Comparison of ENCODE assay signal across 13 cellular contexts in the genomic region with DNA sequence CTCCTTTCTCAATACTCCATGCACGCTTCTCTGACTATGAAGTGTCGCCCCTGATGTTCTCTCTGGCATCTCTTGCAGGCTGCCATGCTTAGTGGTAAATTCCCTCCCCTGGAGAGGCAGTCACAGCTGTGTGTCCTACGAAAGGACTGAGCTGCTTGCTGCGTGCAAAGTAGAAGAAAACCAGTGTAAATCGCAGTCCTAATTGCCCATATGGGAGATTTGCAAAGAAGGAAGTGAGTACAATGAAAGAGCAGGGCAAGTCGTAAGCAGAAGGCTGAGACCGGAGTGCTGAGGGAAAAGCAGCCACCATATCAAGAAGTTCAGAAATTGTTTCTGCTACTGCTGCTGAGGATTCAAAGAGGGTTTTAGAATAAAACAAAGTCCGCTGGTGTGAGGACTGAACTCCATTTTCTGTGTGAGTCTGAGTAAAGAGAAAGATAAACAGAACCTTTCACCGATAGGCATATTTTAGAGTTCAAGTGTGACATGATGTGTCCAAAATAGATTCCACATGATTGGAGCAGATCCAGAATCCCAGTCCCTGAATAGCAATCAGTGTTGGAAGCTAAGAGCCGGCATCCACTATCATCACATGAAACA.
DNase-seq lines count a peak whose midpoint lies in the region; ATAC-seq and TF ChIP-seq lines count a peak whose summit lies in the region.
"Had no signal": no experiment of that assay in that cellular context is flagged by ENCODE, and none has a peak within 500 bp of the region (broad histone marks: within the 10 kb centered on the region; RNA-seq: fewer than 3 reads in every experiment).

No MANE protein-coding gene starts in this region.

- H3K27ac ChIP-seq in right atrium auricular region: peak overlapping the region; percentile 76 to 93

- peaks cover 0 to 4% (median 2%) of the 10 kb centered on the region in 5 experiments for H3K9me3 Mint-ChIP-seq in brain

- H3K27me3 ChIP-seq in right atrium auricular region: no peaks in the 10 kb centered on the region

- H3K27ac Mint-ChIP-seq in brain: peak overlapping the region; percentile 12 to 94 (median 49)
- H3K27ac Mint-ChIP-seq: activated B cell treated with CpG ODN at 0.5 μM for 24 hours; activated naive CD4-positive, alpha-beta T cell treated with anti-CD3 and anti-CD28 coated beads, Interleukin-2, amount 50 U/mL, for 24 hours; CD4-positive, CD25-positive, alpha-beta regulatory T cell; naive thymus-derived CD4-positive, alpha-beta T cell had no signal

- TF ChIP-seq CTCF in brain (conservative IDR thresholded peaks at IDR 0.05) (no peak), right atrium auricular region (IDR thresholded peaks at IDR 0.05) (no peak)

- H3K36me3 ChIP-seq in right atrium auricular region: no peaks in the 10 kb centered on the region

- H3K9me3 ChIP-seq in right atrium auricular region: no peaks in the 10 kb centered on the region

- ATAC-seq in HG03442 (IDR thresholded peaks at IDR 0.05; ENCODE audit: unreplicated experiment): no peak
- ATAC-seq: naive thymus-derived CD4-positive, alpha-beta T cell; PC-3 had no signal

- H3K4me3 ChIP-seq in right atrium auricular region (peak overlapping the region in 1 of 2 donors; percentile 24), skeletal muscle cell (ENCODE audit: low read depth, low read length) (peak overlapping the region; percentile 12)

- H3K36me3 Mint-ChIP-seq in brain: no peaks in the 10 kb centered on the region
- H3K36me3 Mint-ChIP-seq: activated naive CD4-positive, alpha-beta T cell treated with anti-CD3 and anti-CD28 coated beads, Interleukin-2, amount 50 U/mL, for 24 hours; CD4-positive, CD25-positive, alpha-beta regulatory T cell; naive thymus-derived CD4-positive, alpha-beta T cell had no signal

- H3K4me3 Mint-ChIP-seq in brain: peak overlapping the region in 3 of 5 experiments; percentile 34 to 73 (median 72)
- H3K4me3 Mint-ChIP-seq: activated B cell treated with CpG ODN at 0.5 μM for 24 hours; activated naive CD4-positive, alpha-beta T cell treated with anti-CD3 and anti-CD28 coated beads, Interleukin-2, amount 50 U/mL, for 24 hours; CD4-positive, CD25-positive, alpha-beta regulatory T cell; naive thymus-derived CD4-positive, alpha-beta T cell had no signal

- peaks cover 38% of the 10 kb centered on the region for H3K4me1 Mint-ChIP-seq in brain
- H3K4me1 Mint-ChIP-seq: activated B cell treated with CpG ODN at 0.5 μM for 24 hours; activated naive CD4-positive, alpha-beta T cell treated with anti-CD3 and anti-CD28 coated beads, Interleukin-2, amount 50 U/mL, for 24 hours; CD4-positive, CD25-positive, alpha-beta regulatory T cell; naive thymus-derived CD4-positive, alpha-beta T cell had no signal

- H3K4me1 ChIP-seq in right atrium auricular region: peaks cover 0 to 27% of the 10 kb centered on the region in 2 donors

- peak; percentile 13 for DNase-seq in EH (ENCODE audit: low read depth)
- no peak for DNase-seq in right atrium auricular region (ENCODE audit: low spot score)
- peak; percentile 48 for DNase-seq in skeletal muscle cell (ENCODE audit: low read depth)
- DNase-seq in cerebellar nuclear complex (lab: John Stamatoyannopoulos, UW): no peak
- no peak for DNase-seq in NCI-H748 treated with DMSO at 0.1 percent for 48 hours (lab: John Stamatoyannopoulos, UW)
- no peak for DNase-seq in stimulated activated CD4-positive, alpha-beta T cell treated with anti-CD3 and anti-CD28 coated beads, Interleukin-1b, Interleukin-23, amount 100 ng/mL, for 48 hours
- DNase-seq: activated B cell treated with CpG ODN at 0.5 μM for 24 hours; CD4-positive, CD25-positive, alpha-beta regulatory T cell; naive thymus-derived CD4-positive, alpha-beta T cell; PC-3 had no signal

- H3K27me3 Mint-ChIP-seq in brain: peaks cover 2% of the 10 kb centered on the region
- H3K27me3 Mint-ChIP-seq: activated B cell treated with CpG ODN at 0.5 μM for 24 hours; activated naive CD4-positive, alpha-beta T cell treated with anti-CD3 and anti-CD28 coated beads, Interleukin-2, amount 50 U/mL, for 24 hours; CD4-positive, CD25-positive, alpha-beta regulatory T cell; naive thymus-derived CD4-positive, alpha-beta T cell had no signal

Comparison
In these comparisons a context has a peak if more than half of its experiments do, and no peak if none do; other contexts are left out.
1. DNase-seq: peak in EH (single experiment) and skeletal muscle cell (single experiment); none in right atrium auricular region (single experiment), cerebellar nuclear complex (0 of 2), NCI-H748 treated with DMSO at 0.1 percent for 48 hours (single experiment) and stimulated activated CD4-positive, alpha-beta T cell treated with anti-CD3 and anti-CD28 coated beads, Interleukin-1b, Interleukin-23, amount 100 ng/mL, for 48 hours (single experiment).